In the genomic region with DNA sequence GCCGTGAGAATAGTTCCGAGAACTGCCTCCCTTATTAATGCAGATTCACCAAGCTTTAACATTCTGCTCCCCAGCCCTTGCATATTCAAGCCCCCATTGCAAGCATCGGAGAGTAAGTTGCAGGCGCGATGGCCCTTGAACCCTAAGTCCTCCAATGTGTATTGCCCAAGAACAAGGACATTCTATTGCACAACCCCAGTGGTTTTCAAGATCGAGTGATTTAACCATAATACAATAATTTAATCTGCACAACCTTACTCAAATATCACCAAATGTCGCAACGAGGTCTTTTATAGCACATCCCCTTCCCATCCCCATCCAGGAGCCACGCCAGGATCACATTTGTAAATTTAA, we compare ENCODE assay signal across 8 cellular contexts. TPM values are rescaled to one million over a fixed set of nuclear protein-coding genes. Genes with fewer than 3 reads are reported as not detected.
DNase-seq lines count a peak whose midpoint lies in the region; ATAC-seq and TF ChIP-seq lines count a peak whose summit lies in the region.

No MANE protein-coding gene starts in this region.

- TF ChIP-seq CTCF in GM12864 (IDR thresholded peaks at IDR 0.05; ENCODE audit: low read depth, low read length, missing control alignments): no peak
- TF ChIP-seq CTCF in gastroesophageal sphincter (IDR thresholded peaks at IDR 0.05): no peak
- no peak for TF ChIP-seq CTCF in retinal pigment epithelial cell (conservative IDR thresholded peaks at IDR 0.05; ENCODE audit: low read depth, low read length)
- TF ChIP-seq CTCF in foreskin keratinocyte (conservative IDR thresholded peaks at IDR 0.05): no peak

- no peak for DNase-seq in GM12864 (ENCODE audit: low read depth)
- DNase-seq in activated CD4-positive, alpha-beta memory T cell treated with anti-CD3 and anti-CD28 coated beads for 36 hours: no peak
- no peak for DNase-seq in retinal pigment epithelial cell (ENCODE audit: low read depth)
- DNase-seq in NCI-H187 treated with DMSO at 0.1 percent for 48 hours (lab: John Stamatoyannopoulos, UW): no peak
- DNase-seq in GF-D8 (lab: John Stamatoyannopoulos, UW): no peak
- DNase-seq in foreskin keratinocyte: no peak

- H3K27me3 ChIP-seq in gastroesophageal sphincter (no peaks in the 10 kb centered on the region), foreskin keratinocyte (no peaks in the 10 kb centered on the region)

- no peaks in the 10 kb centered on the region for H3K9me3 Mint-ChIP-seq in activated CD4-positive, alpha-beta memory T cell treated with anti-CD3 and anti-CD28 coated beads for 36 hours

- 20 to 21% methylated on average over 9 of the region's 9 CpGs for WGBS in gastroesophageal sphincter (ENCODE audit: low coverage in 1 of 2), 2 donors

- peak overlapping the region; percentile 85 for H3K4me3 Mint-ChIP-seq in activated CD4-positive, alpha-beta memory T cell treated with anti-CD3 and anti-CD28 coated beads for 36 hours

- H3K4me1 ChIP-seq in gastroesophageal sphincter (peaks cover 0 to 60% (median 35%) of the 10 kb centered on the region in 3 donors), foreskin keratinocyte (peaks cover 10% of the 10 kb centered on the region)

- H3K9me3 ChIP-seq in gastroesophageal sphincter: no peaks in the 10 kb centered on the region

- POLR2A ChIA-PET in activated CD4-positive, alpha-beta memory T cell treated with anti-CD3 and anti-CD28 coated beads for 36 hours (lab: Charles Lee): interaction anchor here (0.8 to 1.3 kb wide), 2 partner anchors 51 to 200 kb away, joined by 3 read pairs; no protein-coding TSS in a partner anchor

- TF ChIP-seq POLR2A in gastroesophageal sphincter (IDR thresholded peaks at IDR 0.05): no peak

- no peaks in the 10 kb centered on the region for H3K36me3 Mint-ChIP-seq in activated CD4-positive, alpha-beta memory T cell treated with anti-CD3 and anti-CD28 coated beads for 36 hours

- H3K27ac ChIP-seq in gastroesophageal sphincter (peak overlapping the region; percentile 95 to 98 (median 97)), foreskin keratinocyte (no peak overlapping the region)

- no peaks in the 10 kb centered on the region for H3K36me3 ChIP-seq in gastroesophageal sphincter

- no peak overlapping the region for H3K27ac Mint-ChIP-seq in activated CD4-positive, alpha-beta memory T cell treated with anti-CD3 and anti-CD28 coated beads for 36 hours

- ATAC-seq in gastroesophageal sphincter: peak; percentile 13
- no peak for ATAC-seq in foreskin keratinocyte
- ATAC-seq in HG03571 (IDR thresholded peaks at IDR 0.05; ENCODE audit: unreplicated experiment): no peak

- H3K4me1 Mint-ChIP-seq in activated CD4-positive, alpha-beta memory T cell treated with anti-CD3 and anti-CD28 coated beads for 36 hours (ENCODE audit: low read depth): peaks cover 12% of the 10 kb centered on the region

- intact Hi-C loops in activated CD4-positive, alpha-beta memory T cell treated with anti-CD3 and anti-CD28 coated beads for 36 hours (cut with micrococcal nuclease): loop anchor here (1.0 to 10.0 kb wide), 3 partner anchors 136 to 377 kb away; no protein-coding TSS in a partner anchor

- CTCF ChIA-PET in activated CD4-positive, alpha-beta memory T cell treated with anti-CD3 and anti-CD28 coated beads for 36 hours (lab: Charles Lee): interaction anchor here (0.5 to 4.6 kb wide), 14 partner anchors 22 to 374 kb away, joined by 3 to 56 read pairs (median 4); a partner anchor contains a TSS

- H3K4me3 ChIP-seq in GM12864 (ENCODE audit: low read depth, low read length) (peak overlapping the region; percentile 62; the same call in 1 of the 2 replicates), gastroesophageal sphincter (peak overlapping the region; percentile 75 to 94), retinal pigment epithelial cell (ENCODE audit: low read length) (peak overlapping the region; percentile 43)

- no peaks in the 10 kb centered on the region for H3K27me3 Mint-ChIP-seq in activated CD4-positive, alpha-beta memory T cell treated with anti-CD3 and anti-CD28 coated beads for 36 hours

- no peak for TF ChIP-seq EP300 in gastroesophageal sphincter (IDR thresholded peaks at IDR 0.05)

RNA-seq across cellular contexts. Expression of a gene that starts 21.7 kb away (rescaled TPM):
- 1 to 10 TPM; 7.2 to 8.6 TPM for total RNA-seq in activated CD4-positive, alpha-beta memory T cell treated with anti-CD3 and anti-CD28 coated beads for 36 hours
- total RNA-seq in gastroesophageal sphincter: 10 to 100 TPM; 45.0 to 77.9 (median 61.5) TPM
- 1.8 and 3.1 TPM in 2 replicates for total RNA-seq in foreskin keratinocyte
- 1.3 and 2.5 TPM in 2 replicates for polyA plus RNA-seq in foreskin keratinocyte

Comparison
In these comparisons a context has a peak if more than half of its experiments do, and no peak if none do; other contexts are left out.
1. RNA of a gene that starts 21.7 kb away (total RNA-seq): 45.0 to 77.9 TPM in gastroesophageal sphincter; 7.2 to 8.6 TPM in activated CD4-positive, alpha-beta memory T cell treated with anti-CD3 and anti-CD28 coated beads for 36 hours and 1.8 to 3.1 TPM in foreskin keratinocyte; every median in the first group is over 4 times any median in the second.
2. Peak in every context shown above with its lines, with median percentiles within 50 percentile points of each other: H3K4me3 ChIP-seq.